Comparison of ENCODE assay signal across 16 cellular contexts in genomic region chr3:40290396-40290795, GRCh38. TPM values are rescaled to one million over a fixed set of nuclear protein-coding genes. Genes with fewer than 3 reads are reported as not detected.
DNase-seq lines count a peak whose midpoint lies in the region; ATAC-seq and TF ChIP-seq lines count a peak whose summit lies in the region.
"Had no signal": no experiment of that assay in that cellular context is flagged by ENCODE, and none has a peak within 500 bp of the region (broad histone marks: within the 10 kb centered on the region; RNA-seq: fewer than 3 reads in every experiment).

No MANE protein-coding gene starts in this region.

- no peaks in the 10 kb centered on the region for H3K79me1 ChIP-seq in neuronal stem cell (ENCODE audit: low read depth, low read length)

- TF ChIP-seq POLR2A in testis (IDR thresholded peaks at IDR 0.05) = no peak

- H3K4me2 ChIP-seq in neuronal stem cell (ENCODE audit: insufficient read depth, low read length, poor library complexity, severe bottlenecking) = no peak overlapping the region

- H3K4me1 ChIP-seq in neuronal stem cell (ENCODE audit: control insufficient read depth in 2 of 2, insufficient read depth in 1 of 2, low read depth in 1 of 2, low read length in 2 of 2) (peaks cover 5 to 6% of the 10 kb centered on the region in 2 donors), testis (no peaks in the 10 kb centered on the region)
- H3K4me1 ChIP-seq: left lung had no signal

- no peaks in the 10 kb centered on the region for H3K4me1 Mint-ChIP-seq in activated CD4-positive, alpha-beta T cell treated with anti-CD3 and anti-CD28 coated beads for 36 hours
- H3K4me1 Mint-ChIP-seq: naive thymus-derived CD8-positive, alpha-beta T cell had no signal

- no peaks in the 10 kb centered on the region for H3K27me3 Mint-ChIP-seq in activated CD4-positive, alpha-beta T cell treated with anti-CD3 and anti-CD28 coated beads for 36 hours
- H3K27me3 Mint-ChIP-seq: naive thymus-derived CD8-positive, alpha-beta T cell had no signal

- no peak overlapping the region for H2AK5ac ChIP-seq in neuronal stem cell (ENCODE audit: low read depth, low read length)

- H2BK5ac ChIP-seq in neuronal stem cell (ENCODE audit: low read length) = no peak overlapping the region

- H3K36me3 Mint-ChIP-seq in activated CD4-positive, alpha-beta T cell treated with anti-CD3 and anti-CD28 coated beads for 36 hours (ENCODE audit: low read depth) = peaks cover 16% of the 10 kb centered on the region

- H3K36me3 ChIP-seq in neuronal stem cell (replicated peaks in 1 of 2; ENCODE audit: control insufficient read depth in 2 of 2, insufficient read depth in 2 of 2, low read length in 2 of 2) (no peaks in the 10 kb centered on the region), testis (ENCODE audit: low read depth, missing control alignments) (no peaks in the 10 kb centered on the region)
- H3K36me3 ChIP-seq: HAP-1 had no signal

- TF ChIP-seq CTCF in RWPE1 (conservative IDR thresholded peaks at IDR 0.05; ENCODE audit: low read depth) (no peak), testis (IDR thresholded peaks at IDR 0.05) (no peak)

- H3K4ac ChIP-seq in neuronal stem cell (ENCODE audit: low read length) = no peak overlapping the region

- H3K27ac Mint-ChIP-seq in activated CD4-positive, alpha-beta T cell treated with anti-CD3 and anti-CD28 coated beads for 36 hours = no peak overlapping the region

- no CpG with 5 or more reads among the region's 6 CpGs for WGBS in neuronal stem cell (ENCODE audit: extremely low coverage in 2 of 2, insufficient read length in 2 of 2, insufficient replicate concordance in 1 of 2), 2 donors
- WGBS in testis, 2 donors = 88 to 96% methylated on average over 5 to 6 of the region's 6 CpGs

- peak; percentile 30 for DNase-seq in activated CD4-positive, alpha-beta T cell treated with anti-CD3 and anti-CD28 coated beads for 36 hours
- no peak for DNase-seq in activated CD4-positive, alpha-beta T cell treated with anti-CD3 and anti-CD28 coated beads, Interleukin-2, amount 50 U/mL, for 1 hour
- DNase-seq in RWPE1 (ENCODE audit: low spot score) = no peak
- DNase-seq in Right ventricle myocardium superior = peak; percentile 70
- DNase-seq in neuronal stem cell (ENCODE audit: low spot score) = no peak
- no peak for DNase-seq in testis
- no peak for DNase-seq in dedifferentiated amniotic fluid mesenchymal stem cell (ENCODE audit: extremely low spot score)
- DNase-seq: Caco-2; left lung; naive thymus-derived CD8-positive, alpha-beta T cell; NCI-H2029 treated with DMSO at 0.1 percent for 48 hours; NCI-H82; SHP77; stimulated activated CD4-positive, alpha-beta T cell treated with anti-CD3 and anti-CD28 coated beads, Interleukin-4, amount 100 ng/mL, for 1 hour had no signal

- intact Hi-C loops in activated CD4-positive, alpha-beta T cell treated with anti-CD3 and anti-CD28 coated beads for 36 hours (cut with DNase I, micrococcal nuclease) = no loop called here
- intact Hi-C loops in Right ventricle myocardium superior (cut with DNase I) (no loop called here), testis (cut with DNase I; ENCODE audit: low total_unique reads) (no loop called here)

- no peak overlapping the region for H2AFZ ChIP-seq in neuronal stem cell (ENCODE audit: low read length)

- H2BK15ac ChIP-seq in neuronal stem cell (ENCODE audit: low read length) = no peak overlapping the region

- peak; percentile 60 for ATAC-seq in activated CD4-positive, alpha-beta T cell treated with anti-CD3 and anti-CD28 coated beads for 36 hours
- ATAC-seq in Right ventricle myocardium superior (ENCODE audit: poor library complexity) (peak; percentile 81), HG03097 (IDR thresholded peaks at IDR 0.05; ENCODE audit: low FRiP score, unreplicated experiment) (no peak)
- ATAC-seq: left lung; naive thymus-derived CD8-positive, alpha-beta T cell had no signal

- H3K9me3 Mint-ChIP-seq in activated CD4-positive, alpha-beta T cell treated with anti-CD3 and anti-CD28 coated beads for 36 hours (ENCODE audit: low read depth) = peaks cover 1% of the 10 kb centered on the region

- no peak overlapping the region for H3K4me3 Mint-ChIP-seq in activated CD4-positive, alpha-beta T cell treated with anti-CD3 and anti-CD28 coated beads for 36 hours

- CTCF ChIA-PET in activated CD4-positive, alpha-beta T cell treated with anti-CD3 and anti-CD28 coated beads for 36 hours (lab: Charles Lee) = interaction anchor here (1.0 kb wide), 1 partner anchor 95 kb away, joined by 3 read pairs; no protein-coding TSS in a partner anchor
- CTCF ChIA-PET in RWPE1 (lab: Yijun Ruan, JAX) = no interaction called here

- H3K27ac ChIP-seq in RWPE1 = peak overlapping the region; percentile 20; the same call in 1 of the 2 replicates
- no peak overlapping the region for H3K27ac ChIP-seq in neuronal stem cell (replicated peaks; ENCODE audit: low read length)
- H3K27ac ChIP-seq in testis = no peak overlapping the region
- H3K27ac ChIP-seq: left lung had no signal

- H4K91ac ChIP-seq in neuronal stem cell (ENCODE audit: low read depth, low read length, poor library complexity) = no peak overlapping the region

- peak overlapping the region; percentile 2 for H2BK120ac ChIP-seq in neuronal stem cell (ENCODE audit: low read depth, low read length)

- no peak overlapping the region for H3K23ac ChIP-seq in neuronal stem cell (ENCODE audit: low read depth, low read length, poor library complexity)

- no peak overlapping the region for H3K9ac ChIP-seq in neuronal stem cell (ENCODE audit: low read depth, low read length, poor library complexity)

- no peak overlapping the region for H2BK12ac ChIP-seq in neuronal stem cell (ENCODE audit: low read length)

- peak overlapping the region; percentile 24 for H3K18ac ChIP-seq in neuronal stem cell (ENCODE audit: low read length)

- H3K27me3 ChIP-seq in neuronal stem cell (ENCODE audit: control insufficient read depth in 3 of 3, insufficient read depth in 3 of 3, low read depth in 1 of 3, low read length in 3 of 3) (no peaks in the 10 kb centered on the region), testis (no peaks in the 10 kb centered on the region)
- H3K27me3 ChIP-seq: left lung had no signal

- H4K8ac ChIP-seq in neuronal stem cell (ENCODE audit: low read depth, low read length) = no peak overlapping the region

- H3K9me3 ChIP-seq in neuronal stem cell (replicated peaks in 1 of 2; ENCODE audit: control insufficient read depth in 2 of 2, insufficient read depth in 1 of 2, low read depth in 1 of 2, low read length in 2 of 2) = no peaks in the 10 kb centered on the region
- H3K9me3 ChIP-seq in testis = no peaks in the 10 kb centered on the region
- H3K9me3 ChIP-seq: Caco-2, HAP-1 had no signal

- peak overlapping the region in 1 of 2 donors; percentile 47 for H3K4me3 ChIP-seq in neuronal stem cell (ENCODE audit: low read length in 2 of 2)
- H3K4me3 ChIP-seq in testis = no peak overlapping the region
- H3K4me3 ChIP-seq: HAP-1, left lung had no signal

- POLR2A ChIA-PET in activated CD4-positive, alpha-beta T cell treated with anti-CD3 and anti-CD28 coated beads for 36 hours (lab: Charles Lee) = no interaction called here
- POLR2A ChIA-PET in RWPE1 (lab: Yijun Ruan, JAX; ENCODE audit: low non-redundant PET) = no interaction called here

- H3K14ac ChIP-seq in neuronal stem cell (ENCODE audit: low read length) = no peak overlapping the region

RNA-seq across cellular contexts. Expression of gene EIF1B, which starts 19.1 kb away (rescaled TPM):
- 10 to 100 TPM; 35.1 to 39.2 TPM for total RNA-seq in activated CD4-positive, alpha-beta T cell treated with anti-CD3 and anti-CD28 coated beads for 36 hours
- total RNA-seq in Right ventricle myocardium superior (339 TPM), testis (10 to 100 TPM; 28.6 to 49.6 TPM)
- 137 TPM for polyA plus RNA-seq in neuronal stem cell (2013, experiment 1 of 2)
- 135 TPM for polyA plus RNA-seq in neuronal stem cell (2013, experiment 2 of 2)
- polyA plus RNA-seq in testis (ENCODE audit: insufficient read depth, low read depth, low replicate concordance) = 165 TPM

Comparison
In these comparisons a context has a peak if more than half of its experiments do, and no peak if none do; other contexts are left out.
1. DNase-seq: peak in activated CD4-positive, alpha-beta T cell treated with anti-CD3 and anti-CD28 coated beads for 36 hours (single experiment) and Right ventricle myocardium superior (single experiment); none in activated CD4-positive, alpha-beta T cell treated with anti-CD3 and anti-CD28 coated beads, Interleukin-2, amount 50 U/mL, for 1 hour (single experiment), RWPE1 (single experiment), neuronal stem cell (single experiment), testis (single experiment) and dedifferentiated amniotic fluid mesenchymal stem cell (single experiment).